23 cellular contexts compared by ENCODE assay signal in genomic region chr11:80596291-80596810, GRCh38.
"Had no signal": no experiment of that assay in that cellular context is flagged by ENCODE, and none has a peak within 500 bp of the region (broad histone marks: within the 10 kb centered on the region; RNA-seq: fewer than 3 reads in every experiment).

No MANE protein-coding gene starts in this region.

- H3K9ac ChIP-seq: neural progenitor cell had no signal

- H3K27ac Mint-ChIP-seq: activated CD4-positive, alpha-beta memory T cell treated with anti-CD3 and anti-CD28 coated beads, Interleukin-2, amount 10 ng/mL, durations not matched to agents 7 days and 5 days; activated CD4-positive, alpha-beta T cell treated with anti-CD3 and anti-CD28 coated beads, Interleukin-2, amount 10 ng/mL, durations not matched to agents 7 days and 5 days; activated T-cell treated with anti-CD3 and anti-CD28 coated beads, Interleukin-2, amount 50 U/mL, for 24 hours; effector memory CD8-positive, alpha-beta T cell; natural killer cell; neural progenitor cell; T-helper 1 cell treated with Interleukin-12 subunit alpha and Interleukin-12 subunit beta and Interleukin-4 antibody, amounts not matched to agents 30 μg/mL and 1 μg/mL, for 36 hours had no signal

- ATAC-seq: effector memory CD8-positive, alpha-beta T cell; left lung; lower lobe of right lung; natural killer cell; right cardiac atrium; stimulated activated naive CD8-positive, alpha-beta T cell treated with anti-CD3 and anti-CD28 coated beads, Interleukin-15, Interleukin-2, amounts not matched to agents 100 U/mL and 50 U/mL, for 24 hours had no signal

- H3K27me3 Mint-ChIP-seq: activated CD4-positive, alpha-beta memory T cell treated with anti-CD3 and anti-CD28 coated beads, Interleukin-2, amount 10 ng/mL, durations not matched to agents 7 days and 5 days; activated CD4-positive, alpha-beta T cell treated with anti-CD3 and anti-CD28 coated beads, Interleukin-2, amount 10 ng/mL, durations not matched to agents 7 days and 5 days; activated T-cell treated with anti-CD3 and anti-CD28 coated beads, Interleukin-2, amount 50 U/mL, for 24 hours; effector memory CD8-positive, alpha-beta T cell had no signal

- H2AFZ ChIP-seq: neural progenitor cell had no signal

- H3K36me3 Mint-ChIP-seq: neural progenitor cell had no signal

- H3K27me3 ChIP-seq: colonic mucosa, left lung, neural progenitor cell, testis, transverse colon had no signal

- DNase-seq: activated CD4-positive, alpha-beta memory T cell treated with anti-CD3 and anti-CD28 coated beads, Interleukin-2, amount 10 ng/mL, durations not matched to agents 7 days and 5 days; activated CD4-positive, alpha-beta T cell treated with anti-CD3 and anti-CD28 coated beads, Interleukin-2, amount 10 ng/mL, durations not matched to agents 7 days and 5 days; activated CD4-positive, CD25-positive, alpha-beta regulatory T cell treated with anti-CD3 and anti-CD28 coated beads, Interleukin-2, amount 50 U/mL, for 72 hours; activated CD8-positive, alpha-beta memory T cell treated with anti-CD3 and anti-CD28 coated beads, Interleukin-2, amount 50 U/mL, for 48 hours; activated gamma-delta T cell; activated naive CD4-positive, alpha-beta T cell treated with anti-CD3 and anti-CD28 coated beads, Interleukin-2, amount 50 U/mL, for 16 hours; activated T-cell treated with anti-CD3 and anti-CD28 coated beads, Interleukin-2, amount 50 U/mL, for 24 hours; amygdala; colonic mucosa; effector memory CD8-positive, alpha-beta T cell; left lung; lower lobe of right lung; mesenchymal stem cell; natural killer cell; posterior cingulate gyrus; right cardiac atrium; stimulated activated CD4-positive, alpha-beta T cell treated with anti-CD3 and anti-CD28 coated beads, Interleukin-4, amount 100 ng/mL, for 1 hour; stimulated activated naive CD8-positive, alpha-beta T cell treated with anti-CD3 and anti-CD28 coated beads, Interleukin-15, Interleukin-2, amounts not matched to agents 100 U/mL and 50 U/mL, for 24 hours; T1000; testis; transverse colon had no signal

- H3K4me2 ChIP-seq: neural progenitor cell had no signal

- H3K9me3 ChIP-seq: colonic mucosa, left lung, lower lobe of right lung, testis, transverse colon had no signal

- H3K4me3 ChIP-seq: colonic mucosa, left lung, lower lobe of right lung, neural progenitor cell, testis, transverse colon had no signal

- H3K36me3 ChIP-seq: colonic mucosa, left lung, lower lobe of right lung, neural progenitor cell, transverse colon had no signal

- H3K4me1 ChIP-seq: colonic mucosa, left lung, lower lobe of right lung, neural progenitor cell, testis had no signal

- H3K27ac ChIP-seq: colonic mucosa, left lung, lower lobe of right lung, neural progenitor cell, testis, transverse colon had no signal

- H3K4me1 Mint-ChIP-seq: activated CD4-positive, alpha-beta memory T cell treated with anti-CD3 and anti-CD28 coated beads, Interleukin-2, amount 10 ng/mL, durations not matched to agents 7 days and 5 days; activated CD4-positive, alpha-beta T cell treated with anti-CD3 and anti-CD28 coated beads, Interleukin-2, amount 10 ng/mL, durations not matched to agents 7 days and 5 days; natural killer cell had no signal

- H3K4me3 Mint-ChIP-seq: activated CD4-positive, alpha-beta memory T cell treated with anti-CD3 and anti-CD28 coated beads, Interleukin-2, amount 10 ng/mL, durations not matched to agents 7 days and 5 days; activated CD4-positive, alpha-beta T cell treated with anti-CD3 and anti-CD28 coated beads, Interleukin-2, amount 10 ng/mL, durations not matched to agents 7 days and 5 days; activated T-cell treated with anti-CD3 and anti-CD28 coated beads, Interleukin-2, amount 50 U/mL, for 24 hours; effector memory CD8-positive, alpha-beta T cell; natural killer cell; neural progenitor cell; T-helper 1 cell treated with Interleukin-12 subunit alpha and Interleukin-12 subunit beta and Interleukin-4 antibody, amounts not matched to agents 30 μg/mL and 1 μg/mL, for 36 hours had no signal
